In the genomic region with DNA sequence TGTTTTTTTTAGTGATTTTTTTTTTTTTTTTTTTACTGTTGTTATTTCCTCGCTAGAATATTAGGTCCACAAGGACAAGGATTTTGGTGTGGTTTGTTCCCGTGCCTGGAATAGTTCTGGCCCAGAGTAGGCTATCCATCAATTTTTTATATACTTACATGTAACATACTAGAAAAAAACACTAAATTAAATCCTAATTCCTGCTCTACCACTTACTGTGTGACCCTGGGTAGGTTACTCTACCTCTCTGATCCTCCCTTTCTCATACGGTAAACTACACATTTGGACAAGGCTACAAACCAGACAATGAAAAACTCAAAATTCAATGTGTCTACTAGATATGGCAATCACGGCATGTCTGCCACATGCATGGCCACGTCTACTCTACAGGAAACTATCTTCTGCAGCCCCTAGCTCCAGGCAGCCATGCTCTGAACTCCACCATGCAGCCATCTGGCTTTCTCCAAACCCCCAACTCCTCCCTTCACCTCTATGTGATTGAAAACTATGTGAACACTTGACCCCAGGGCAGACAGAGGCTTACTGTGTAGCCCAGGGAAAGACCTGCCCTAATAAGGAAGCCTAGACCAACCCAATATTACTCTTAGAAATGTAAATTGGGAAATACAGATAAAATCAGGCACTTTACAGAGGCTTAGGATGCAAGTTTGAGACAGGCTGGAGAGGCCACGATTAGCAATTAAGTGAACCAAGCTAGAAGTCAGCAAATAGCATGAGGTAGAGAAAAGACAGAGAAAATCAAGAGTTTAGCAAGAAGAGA, we compare ENCODE assay signal across 1 cellular context.
TF ChIP-seq lines count a peak whose summit lies in the region.

No MANE protein-coding gene starts in this region.

TF ChIP-seq in IMR-90, 13 proteins besides CTCF, POLR2A, EP300 and RAD21:
- TF ChIP-seq NFE2L2 (IDR thresholded peaks at IDR 0.05; ENCODE audit: low read depth, low read length) (no peak), CEBPB (IDR thresholded peaks at IDR 0.05; ENCODE audit: low read depth, low read length) (no peak), CHD1 (IDR thresholded peaks at IDR 0.05; ENCODE audit: low read depth, low read length) (no peak), MAFK (IDR thresholded peaks at IDR 0.05; ENCODE audit: low read depth, low read length) (no peak), RFX5 (IDR thresholded peaks at IDR 0.05; ENCODE audit: low read depth, low read length) (no peak), SMC3 (IDR thresholded peaks at IDR 0.05; ENCODE audit: low read depth, low read length) (no peak), BHLHE40 (IDR thresholded peaks at IDR 0.05; ENCODE audit: low read depth, low read length) (no peak), MXI1 (IDR thresholded peaks at IDR 0.05; ENCODE audit: borderline replicate concordance, low read depth, low read length) (no peak), RCOR1 (IDR thresholded peaks at IDR 0.05; ENCODE audit: insufficient replicate concordance, low read length) (no peak), FOS (IDR thresholded peaks at IDR 0.05; ENCODE audit: low read depth, low read length) (no peak)
- TF ChIP-seq, protein P1, sequence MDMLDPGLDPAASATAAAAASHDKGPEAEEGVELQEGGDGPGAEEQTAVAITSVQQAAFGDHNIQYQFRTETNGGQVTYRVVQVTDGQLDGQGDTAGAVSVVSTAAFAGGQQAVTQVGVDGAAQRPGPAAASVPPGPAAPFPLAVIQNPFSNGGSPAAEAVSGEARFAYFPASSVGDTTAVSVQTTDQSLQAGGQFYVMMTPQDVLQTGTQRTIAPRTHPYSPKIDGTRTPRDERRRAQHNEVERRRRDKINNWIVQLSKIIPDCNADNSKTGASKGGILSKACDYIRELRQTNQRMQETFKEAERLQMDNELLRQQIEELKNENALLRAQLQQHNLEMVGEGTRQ (IDR thresholded peaks at IDR 0.05; ENCODE audit: low read depth, low read length), result no peak
- TF ChIP-seq, protein P2, sequence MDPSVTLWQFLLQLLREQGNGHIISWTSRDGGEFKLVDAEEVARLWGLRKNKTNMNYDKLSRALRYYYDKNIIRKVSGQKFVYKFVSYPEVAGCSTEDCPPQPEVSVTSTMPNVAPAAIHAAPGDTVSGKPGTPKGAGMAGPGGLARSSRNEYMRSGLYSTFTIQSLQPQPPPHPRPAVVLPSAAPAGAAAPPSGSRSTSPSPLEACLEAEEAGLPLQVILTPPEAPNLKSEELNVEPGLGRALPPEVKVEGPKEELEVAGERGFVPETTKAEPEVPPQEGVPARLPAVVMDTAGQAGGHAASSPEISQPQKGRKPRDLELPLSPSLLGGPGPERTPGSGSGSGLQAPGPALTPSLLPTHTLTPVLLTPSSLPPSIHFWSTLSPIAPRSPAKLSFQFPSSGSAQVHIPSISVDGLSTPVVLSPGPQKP (IDR thresholded peaks at IDR 0.05; ENCODE audit: borderline replicate concordance, low read depth, low read length), result no peak
